Comparison of ENCODE assay signal across 8 cellular contexts in the genomic region with DNA sequence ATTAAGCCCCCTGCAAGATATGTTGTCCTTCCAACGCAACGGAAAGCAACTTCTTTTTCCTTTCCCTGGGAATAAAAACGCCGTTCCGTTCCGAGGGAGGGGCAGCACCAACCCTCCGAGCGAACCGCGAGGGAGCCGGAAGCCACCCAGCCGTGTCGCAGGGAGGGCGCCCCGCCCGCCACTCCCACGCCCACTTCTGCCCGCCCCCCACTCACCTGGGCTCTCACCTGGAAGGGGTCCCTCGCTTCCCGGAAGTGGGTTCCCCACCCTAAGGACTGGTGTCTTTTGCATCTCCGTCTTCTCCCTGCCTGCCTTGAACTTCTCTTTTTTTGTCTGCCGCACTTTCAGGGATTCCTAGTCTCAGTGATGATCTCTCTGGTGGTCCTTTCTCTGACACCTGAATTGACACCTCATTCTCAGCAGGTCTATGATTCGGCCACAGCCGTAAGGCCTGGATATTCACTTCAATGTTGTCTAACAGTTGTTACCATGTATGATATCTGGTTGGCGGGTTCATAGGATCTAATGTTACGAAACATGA. TPM values are rescaled to one million over a fixed set of nuclear protein-coding genes. Genes with fewer than 3 reads are reported as not detected.
DNase-seq lines count a peak whose midpoint lies in the region; ATAC-seq and TF ChIP-seq lines count a peak whose summit lies in the region.

No MANE protein-coding gene starts in this region.

- DNase-seq in HEK293T (ENCODE audit: extremely low spot score): peak; percentile 48
- DNase-seq in NCI-H69 (lab: John Stamatoyannopoulos, UW): peak; percentile 58
- DNase-seq in activated gamma-delta T cell treated with anti-CD3 and anti-CD28 coated beads, Interleukin-2, amount 50 U/mL, for 16 hours (ENCODE audit: low read depth): peak; percentile 21
- peak; percentile 31 for DNase-seq in left ventricle myocardium inferior
- no peak for DNase-seq in gastrocnemius medialis
- no peak for DNase-seq in NCI-H1694 treated with DMSO at 0.1 percent for 48 hours (lab: John Stamatoyannopoulos, UW)
- no peak for DNase-seq in CD1c-positive myeloid dendritic cell (ENCODE audit: extremely low spot score)

- H3K27ac ChIP-seq in left ventricle myocardium inferior (replicated peaks) (peak overlapping the region; percentile 83), gastrocnemius medialis (peak overlapping the region; percentile 76 to 88 (median 82))

- peak; percentile 22 to 32 for ATAC-seq in gastrocnemius medialis

- POLR2A ChIA-PET in HEK293T (lab: Yijun Ruan, JAX): no interaction called here

- intact Hi-C loops in left ventricle myocardium inferior (cut with micrococcal nuclease): no loop called here
- intact Hi-C loops in gastrocnemius medialis (cut with DNase I; ENCODE audit: low total_unique reads): loop anchor here (5.0 kb wide), 1 partner anchor 131 kb away; a partner anchor contains a TSS

- in situ Hi-C loops in gastrocnemius medialis (cut with MboI; ENCODE audit: low sequenced_read_pairs in 4 of 4): loop anchor here in 1 of 4 donors (25.0 kb wide), 1 partner anchor 129 kb away; a partner anchor contains a TSS

- H3K36me3 ChIP-seq in left ventricle myocardium inferior (no peaks in the 10 kb centered on the region), gastrocnemius medialis (no peaks in the 10 kb centered on the region)

- H3K4me3 ChIP-seq in GM08714 (ENCODE audit: low read length) (peak overlapping the region; percentile 80), left ventricle myocardium inferior (peak overlapping the region; percentile 74), gastrocnemius medialis (peak overlapping the region; percentile 69 to 93 (median 77))

- CTCF ChIA-PET in HEK293T (lab: Yijun Ruan, JAX): no interaction called here

- no peak for TF ChIP-seq POLR2A in gastrocnemius medialis (IDR thresholded peaks at IDR 0.05)

- TF ChIP-seq CTCF in left ventricle myocardium inferior (IDR thresholded peaks at IDR 0.05; ENCODE audit: borderline replicate concordance) (no peak), gastrocnemius medialis (IDR thresholded peaks at IDR 0.05 in 4 of 5, conservative IDR thresholded peaks at IDR 0.05 in 1 of 5) (no peak)

- H3K9me3 ChIP-seq in left ventricle myocardium inferior (replicated peaks): no peaks in the 10 kb centered on the region
- H3K9me3 ChIP-seq in gastrocnemius medialis: no peaks in the 10 kb centered on the region

- peaks cover 19% of the 10 kb centered on the region for H3K4me1 ChIP-seq in left ventricle myocardium inferior
- no peaks in the 10 kb centered on the region for H3K4me1 ChIP-seq in gastrocnemius medialis

- H3K27me3 ChIP-seq in left ventricle myocardium inferior (ENCODE audit: low read depth) (no peaks in the 10 kb centered on the region), gastrocnemius medialis (peaks cover 0 to 4% (median 0%) of the 10 kb centered on the region in 3 donors)

TF ChIP-seq in HEK293T, 16 proteins besides CTCF, POLR2A, EP300 and RAD21:
- TF ChIP-seq SUZ12 (IDR thresholded peaks at IDR 0.05) (no peak), FOXM1 (IDR thresholded peaks at IDR 0.05; ENCODE audit: borderline replicate concordance) (no peak), CTBP1 (IDR thresholded peaks at IDR 0.05; ENCODE audit: borderline replicate concordance) (no peak), FOXA1 (IDR thresholded peaks at IDR 0.05) (no peak), HDGF (IDR thresholded peaks at IDR 0.05; ENCODE audit: borderline replicate concordance) (no peak), ELF4 (IDR thresholded peaks at IDR 0.05) (no peak), SP1 (IDR thresholded peaks at IDR 0.05) (no peak), BHLHE40 (IDR thresholded peaks at IDR 0.05; ENCODE audit: borderline replicate concordance) (no peak), ARNT (IDR thresholded peaks at IDR 0.05) (no peak), L3MBTL2 (conservative IDR thresholded peaks at IDR 0.05) (no peak), ZNF384 (IDR thresholded peaks at IDR 0.05) (no peak), TARDBP (IDR thresholded peaks at IDR 0.05) (no peak), NFRKB (IDR thresholded peaks at IDR 0.05) (no peak), FOXK2 (IDR thresholded peaks at IDR 0.05) (no peak), LEF1 (IDR thresholded peaks at IDR 0.05; ENCODE audit: borderline replicate concordance) (no peak)
- TF ChIP-seq, protein P1, sequence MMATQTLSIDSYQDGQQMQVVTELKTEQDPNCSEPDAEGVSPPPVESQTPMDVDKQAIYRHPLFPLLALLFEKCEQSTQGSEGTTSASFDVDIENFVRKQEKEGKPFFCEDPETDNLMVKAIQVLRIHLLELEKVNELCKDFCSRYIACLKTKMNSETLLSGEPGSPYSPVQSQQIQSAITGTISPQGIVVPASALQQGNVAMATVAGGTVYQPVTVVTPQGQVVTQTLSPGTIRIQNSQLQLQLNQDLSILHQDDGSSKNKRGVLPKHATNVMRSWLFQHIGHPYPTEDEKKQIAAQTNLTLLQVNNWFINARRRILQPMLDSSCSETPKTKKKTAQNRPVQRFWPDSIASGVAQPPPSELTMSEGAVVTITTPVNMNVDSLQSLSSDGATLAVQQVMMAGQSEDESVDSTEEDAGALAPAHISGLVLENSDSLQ (IDR thresholded peaks at IDR 0.05): no peak

RNA-seq across cellular contexts. Expression of a gene that starts 25.3 kb away (rescaled TPM):
- 12.9 TPM for total RNA-seq in left ventricle myocardium inferior
- total RNA-seq in gastrocnemius medialis: 100 to 1,000 TPM in 3 of 4 donors, 10 to 100 TPM in 1; 34.2 to 257 (median 133) TPM

Comparison
In these comparisons a context has a peak if more than half of its experiments do, and no peak if none do; other contexts are left out.
1. DNase-seq: peak in HEK293T (single experiment), NCI-H69 (single experiment), activated gamma-delta T cell treated with anti-CD3 and anti-CD28 coated beads, Interleukin-2, amount 50 U/mL, for 16 hours (single experiment) and left ventricle myocardium inferior (single experiment); none in gastrocnemius medialis (0 of 2), NCI-H1694 treated with DMSO at 0.1 percent for 48 hours (single experiment) and CD1c-positive myeloid dendritic cell (single experiment).
2. Peak in every context shown above with its lines, with median percentiles within 50 percentile points of each other: H3K4me3 ChIP-seq.